ENCODE assay signal across 13 cellular contexts in genomic region chr1:245129811-245130210, GRCh38.
"Had no signal": no experiment of that assay in that cellular context is flagged by ENCODE, and none has a peak within 500 bp of the region (broad histone marks: within the 10 kb centered on the region; RNA-seq: fewer than 3 reads in every experiment).

No MANE protein-coding gene starts in this region.

- H3K4me3 ChIP-seq: breast epithelium, esophagus squamous epithelium, right atrium auricular region, skin epidermis, tibial artery, vagina had no signal

- H3K36me3 ChIP-seq: breast epithelium, esophagus squamous epithelium, right atrium auricular region, vagina had no signal

- H3K4me1 Mint-ChIP-seq: activated naive CD4-positive, alpha-beta T cell treated with anti-CD3 and anti-CD28 coated beads, Interleukin-2, amount 50 U/mL, for 24 hours; mesothelial cell of epicardium had no signal

- H3K27ac ChIP-seq: breast epithelium, esophagus squamous epithelium, right atrium auricular region, skin epidermis, tibial artery, vagina had no signal

- H3K27me3 ChIP-seq: breast epithelium, right atrium auricular region, vagina had no signal

- H3K4me3 Mint-ChIP-seq: activated naive CD4-positive, alpha-beta T cell treated with anti-CD3 and anti-CD28 coated beads, Interleukin-2, amount 50 U/mL, for 24 hours; mesothelial cell of epicardium; stimulated activated effector memory CD8-positive, alpha-beta T cell treated with anti-CD3 and anti-CD28 coated beads, Interleukin-12 subunit alpha, Interleukin-12 subunit beta, amount 100 ng/mL, for 72 hours had no signal

- H3K27ac Mint-ChIP-seq: activated naive CD4-positive, alpha-beta T cell treated with anti-CD3 and anti-CD28 coated beads, Interleukin-2, amount 50 U/mL, for 24 hours; mesothelial cell of epicardium; stimulated activated effector memory CD8-positive, alpha-beta T cell treated with anti-CD3 and anti-CD28 coated beads, Interleukin-12 subunit alpha, Interleukin-12 subunit beta, amount 100 ng/mL, for 72 hours had no signal

- H3K9me3 ChIP-seq: breast epithelium, esophagus squamous epithelium, right atrium auricular region, tibial artery, vagina had no signal

- H3K4me1 ChIP-seq: breast epithelium, esophagus squamous epithelium, tibial artery had no signal

- DNase-seq: activated CD4-positive, CD25-positive, alpha-beta regulatory T cell; activated effector memory CD4-positive, alpha-beta T cell treated with Interleukin-2 at 50 U/mL for 16 hours; esophagus squamous epithelium; kidney; T-helper 2 cell had no signal

- ATAC-seq: stimulated activated effector memory CD8-positive, alpha-beta T cell treated with anti-CD3 and anti-CD28 coated beads, Interleukin-12 subunit alpha, Interleukin-12 subunit beta, amount 100 ng/mL, for 72 hours had no signal

- H3K9me3 Mint-ChIP-seq: activated naive CD4-positive, alpha-beta T cell treated with anti-CD3 and anti-CD28 coated beads, Interleukin-2, amount 50 U/mL, for 24 hours; mesothelial cell of epicardium; stimulated activated effector memory CD8-positive, alpha-beta T cell treated with anti-CD3 and anti-CD28 coated beads, Interleukin-12 subunit alpha, Interleukin-12 subunit beta, amount 100 ng/mL, for 72 hours had no signal

- H3K36me3 Mint-ChIP-seq: activated naive CD4-positive, alpha-beta T cell treated with anti-CD3 and anti-CD28 coated beads, Interleukin-2, amount 50 U/mL, for 24 hours; stimulated activated effector memory CD8-positive, alpha-beta T cell treated with anti-CD3 and anti-CD28 coated beads, Interleukin-12 subunit alpha, Interleukin-12 subunit beta, amount 100 ng/mL, for 72 hours had no signal
